ENCODE assay signal across 8 cellular contexts in the genomic region with DNA sequence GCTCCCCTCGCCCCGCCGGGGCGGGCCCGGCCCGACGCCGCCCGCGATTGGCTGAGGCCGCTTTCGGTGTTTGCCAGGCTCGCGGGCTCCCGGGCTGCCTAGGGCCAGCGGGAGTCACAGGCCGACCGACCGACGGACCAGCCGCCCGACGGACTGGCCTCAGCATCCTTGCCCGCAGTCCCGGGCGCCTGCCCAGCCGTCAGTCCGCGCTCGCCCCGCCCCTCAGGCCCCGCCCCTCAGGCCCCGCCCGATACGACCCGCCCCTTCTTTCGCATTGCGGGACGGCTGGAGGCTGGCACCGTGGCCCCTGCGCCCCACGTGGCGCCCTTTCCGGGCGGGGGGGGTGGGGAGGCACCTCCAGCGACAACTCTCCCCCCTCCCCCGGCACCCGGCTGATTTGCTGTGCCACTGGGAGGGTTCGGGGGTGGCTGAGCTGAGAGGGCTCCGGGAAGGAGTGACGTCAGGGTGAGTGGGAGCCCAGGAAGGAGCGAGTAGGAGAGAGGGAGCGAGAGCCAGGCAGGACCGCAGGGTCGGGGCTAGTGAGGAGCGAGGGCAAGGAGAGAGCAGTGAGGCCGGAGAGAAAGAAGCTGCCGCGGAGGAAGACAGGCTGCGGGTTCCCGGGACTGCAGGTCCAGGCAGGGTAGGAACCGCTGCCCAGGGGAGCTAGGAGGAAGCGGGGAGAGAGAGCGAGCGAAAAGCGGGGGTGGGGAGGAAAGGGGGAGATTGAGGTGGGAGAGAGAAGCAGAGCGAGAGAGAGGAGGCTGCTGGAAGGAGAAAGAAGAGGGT. TPM values are rescaled to one million over a fixed set of nuclear protein-coding genes. Genes with fewer than 3 reads are reported as not detected.
DNase-seq lines count a peak whose midpoint lies in the region; ATAC-seq and TF ChIP-seq lines count a peak whose summit lies in the region.

A gene with protein sequence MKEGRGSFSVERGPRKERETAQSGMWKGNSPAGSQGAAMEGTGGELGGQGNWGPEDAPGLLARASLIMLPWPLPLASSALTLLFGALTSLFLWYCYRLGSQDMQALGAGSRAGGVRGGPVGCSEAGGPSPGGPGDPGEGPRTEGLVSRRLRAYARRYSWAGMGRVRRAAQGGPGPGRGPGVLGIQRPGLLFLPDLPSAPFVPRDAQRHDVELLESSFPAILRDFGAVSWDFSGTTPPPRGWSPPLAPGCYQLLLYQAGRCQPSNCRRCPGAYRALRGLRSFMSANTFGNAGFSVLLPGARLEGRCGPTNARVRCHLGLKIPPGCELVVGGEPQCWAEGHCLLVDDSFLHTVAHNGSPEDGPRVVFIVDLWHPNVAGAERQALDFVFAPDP (plus strand): TSS at position 387 of the 786 bp plus-strand sequence. CDS start 484 bp downstream, outside the sequence.

- peaks cover 14% of the 10 kb centered on the region for H4K20me1 ChIP-seq in DND-41 (ENCODE audit: insufficient read depth, low read length)

- ATAC-seq in DND-41 (ENCODE audit: insufficient read depth, low read depth) (peak; percentile 82), HG02759 (IDR thresholded peaks at IDR 0.05; ENCODE audit: unreplicated experiment) (peak; percentile 64), lower lobe of right lung (peak; percentile 89 to 90), GM21528 (IDR thresholded peaks at IDR 0.05; ENCODE audit: low FRiP score, unreplicated experiment) (no peak)

- H3K9me3 ChIP-seq in DND-41 (ENCODE audit: insufficient read depth, low read length, severe bottlenecking) = no peaks in the 10 kb centered on the region
- no peaks in the 10 kb centered on the region for H3K9me3 ChIP-seq in lower lobe of right lung

- peak within 1 kb of the TSS; percentile 30; the same call in 1 of the 2 replicates for H3K9ac ChIP-seq in DND-41 (ENCODE audit: low read depth, low read length)

- DNase-seq in DND-41 (peak; percentile 75), NCI-H460 (ENCODE audit: extremely low read depth, low read depth) (peak; percentile 64), ecto neural progenitor cell (ENCODE audit: low spot score) (peak; percentile 93), lower lobe of right lung (peak; percentile 78)
- peak; percentile 53 to 66 for DNase-seq in activated CD4-positive, alpha-beta T cell treated with anti-CD3 and anti-CD28 coated beads, Interleukin-2, amount 50 U/mL, for 4 hours
- DNase-seq in stimulated activated CD4-positive, alpha-beta T cell treated with anti-CD3 and anti-CD28 coated beads, Interleukin-4, amount 100 ng/mL, for 48 hours (ENCODE audit: low read depth in 2 of 2) = peak; percentile 61 to 69

- H3K4me3 ChIP-seq in DND-41 (ENCODE audit: low read depth in 1 of 2, low read length in 2 of 2) (peak within 1 kb of the TSS; percentile 14 to 58; a peak in 3 of 4 replicates), lower lobe of right lung (peak within 1 kb of the TSS; percentile 71)

- intact Hi-C loops in lower lobe of right lung (cut with DNase I) = no loop called here

- TF ChIP-seq CTCF in DND-41 (IDR thresholded peaks at IDR 0.05; ENCODE audit: borderline replicate concordance, extremely low read depth, low read length, poor library complexity, severe bottlenecking) (no peak), lower lobe of right lung (IDR thresholded peaks at IDR 0.05) (no peak)

- H2AFZ ChIP-seq in DND-41 (ENCODE audit: low read depth, low read length) = peak within 1 kb of the TSS; percentile 46

- H3K27me3 ChIP-seq in DND-41 (ENCODE audit: insufficient read depth, low read length, poor library complexity) = peaks cover 8% of the 10 kb centered on the region
- peaks cover 24% of the 10 kb centered on the region for H3K27me3 ChIP-seq in lower lobe of right lung (ENCODE audit: low read depth)

- H3K36me3 ChIP-seq in DND-41 (ENCODE audit: insufficient read depth, low read length) (no peaks in the 10 kb centered on the region), lower lobe of right lung (no peaks in the 10 kb centered on the region)

- peak within 1 kb of the TSS; percentile 79 for H3K4me2 ChIP-seq in DND-41 (ENCODE audit: insufficient read depth, low read length)

- no peaks in the 10 kb centered on the region for H3K79me2 ChIP-seq in DND-41 (ENCODE audit: insufficient read depth, low read length)

- H3K27ac ChIP-seq in DND-41 (ENCODE audit: low read length) = no peak within 1 kb of the TSS
- H3K27ac ChIP-seq in lower lobe of right lung = peak within 1 kb of the TSS; percentile 41

- H3K4me1 ChIP-seq in DND-41 (ENCODE audit: insufficient read depth, low read length) = peaks cover 26% of the 10 kb centered on the region
- H3K4me1 ChIP-seq in lower lobe of right lung = peaks cover 13% of the 10 kb centered on the region

RNA-seq across cellular contexts. Expression of the gene that starts here (rescaled TPM):
- 8.5 and 11.6 TPM in 2 replicates for total RNA-seq in NCI-H460 (2014; rRNA removed; shearing (Covaris generic))
- 13.7 and 44.3 TPM in 2 replicates for polyA plus RNA-seq in NCI-H460 (2014; cell fraction: nucleus; rRNA removed)
- 1.6 TPM for total RNA-seq in lower lobe of right lung
